ENCODE assay signal across 21 cellular contexts in the genomic region with DNA sequence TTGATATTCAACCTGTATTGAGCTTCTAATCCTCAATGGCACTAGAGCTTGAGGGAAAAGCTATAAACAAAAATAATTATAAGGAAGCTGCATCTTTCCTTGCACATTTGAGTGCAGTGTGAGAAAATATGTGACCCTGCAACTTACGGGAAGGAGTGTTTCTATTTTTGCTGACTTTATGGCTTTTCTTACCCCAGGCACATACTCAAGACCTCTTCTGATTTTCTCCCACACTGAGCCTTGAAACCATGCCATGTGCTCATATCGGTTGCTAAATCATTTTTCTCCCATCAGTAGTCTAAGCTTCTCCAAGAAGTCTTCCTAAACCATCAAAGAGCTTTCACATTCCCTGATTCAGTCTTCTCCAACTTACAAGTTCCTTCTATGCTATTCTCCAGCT.
A peak's percentile ranks its signal among the peaks of the same experiment; 100 is the strongest.
DNase-seq lines count a peak whose midpoint lies in the region; ATAC-seq, FAIRE-seq and TF ChIP-seq lines count a peak whose summit lies in the region.
"Had no signal": no experiment of that assay in that cellular context is flagged by ENCODE, and none has a peak within 500 bp of the region (broad histone marks: within the 10 kb centered on the region; RNA-seq: fewer than 3 reads in every experiment).

No MANE protein-coding gene starts in this region.

- H3K9me3 Mint-ChIP-seq in osteocyte (ENCODE audit: unreplicated experiment), result no peaks in the 10 kb centered on the region
- H3K9me3 Mint-ChIP-seq: CD8-positive, alpha-beta T cell had no signal

- no peak overlapping the region for H3K4me3 ChIP-seq in choroid plexus epithelial cell (ENCODE audit: low read depth, low read length)
- H3K4me3 ChIP-seq: BLaER1, GM12878, GM23248 had no signal

- peaks cover 80% of the 10 kb centered on the region for H3K36me3 Mint-ChIP-seq in osteocyte (ENCODE audit: unreplicated experiment)
- H3K36me3 Mint-ChIP-seq: CD4-positive, CD25-positive, alpha-beta regulatory T cell; CD8-positive, alpha-beta T cell had no signal

- no peaks in the 10 kb centered on the region for H3K27me3 Mint-ChIP-seq in osteocyte (ENCODE audit: unreplicated experiment)
- H3K27me3 Mint-ChIP-seq: B cell; CD4-positive, CD25-positive, alpha-beta regulatory T cell had no signal

- FAIRE-seq in HTR-8/SVneo (lab: Jason Lieb, UNC) (peak; percentile 9), GM19239 (lab: Jason Lieb, UNC) (no peak)
- FAIRE-seq: GM12878, H1 had no signal

- H3K4me1 Mint-ChIP-seq in osteocyte (ENCODE audit: unreplicated experiment), result peaks cover 83% of the 10 kb centered on the region
- H3K4me1 Mint-ChIP-seq: B cell; CD4-positive, CD25-positive, alpha-beta regulatory T cell had no signal

- no peak overlapping the region for H3K4me3 Mint-ChIP-seq in osteocyte (ENCODE audit: unreplicated experiment)
- H3K4me3 Mint-ChIP-seq: B cell; CD4-positive, CD25-positive, alpha-beta regulatory T cell; CD8-positive, alpha-beta T cell had no signal

- no peak for DNase-seq in HTR-8/SVneo (ENCODE audit: insufficient read length, low spot score)
- DNase-seq in choroid plexus epithelial cell (ENCODE audit: low read depth), result peak; percentile 47
- no peak for DNase-seq in osteocyte (ENCODE audit: extremely low spot score, unreplicated experiment)
- no peak for DNase-seq in GM19239 (ENCODE audit: insufficient read length, low spot score)
- no peak for DNase-seq in NCI-H187 (lab: John Stamatoyannopoulos, UW)
- DNase-seq in anterior cingulate cortex (lab: John Stamatoyannopoulos, UW), result no peak
- DNase-seq: Caco-2; CD4-positive, CD25-positive, alpha-beta regulatory T cell; CD8-positive, alpha-beta T cell; DMS153; DND-41; EL; GDM1; GM23248; H7; HCEC 1CT had no signal

- peak overlapping the region; percentile 61 for H3K27ac Mint-ChIP-seq in osteocyte (ENCODE audit: unreplicated experiment)
- H3K27ac Mint-ChIP-seq: B cell; CD8-positive, alpha-beta T cell had no signal

- no peak for TF ChIP-seq CTCF in choroid plexus epithelial cell (conservative IDR thresholded peaks at IDR 0.05; ENCODE audit: low read depth, low read length)
- no peak for TF ChIP-seq CTCF in osteocyte (IDR thresholded peaks at IDR 0.05)

- no peak for ATAC-seq in GM19455 (IDR thresholded peaks at IDR 0.05; ENCODE audit: unreplicated experiment)
- ATAC-seq: CD8-positive, alpha-beta T cell; GM12878 had no signal
